In the genomic region with DNA sequence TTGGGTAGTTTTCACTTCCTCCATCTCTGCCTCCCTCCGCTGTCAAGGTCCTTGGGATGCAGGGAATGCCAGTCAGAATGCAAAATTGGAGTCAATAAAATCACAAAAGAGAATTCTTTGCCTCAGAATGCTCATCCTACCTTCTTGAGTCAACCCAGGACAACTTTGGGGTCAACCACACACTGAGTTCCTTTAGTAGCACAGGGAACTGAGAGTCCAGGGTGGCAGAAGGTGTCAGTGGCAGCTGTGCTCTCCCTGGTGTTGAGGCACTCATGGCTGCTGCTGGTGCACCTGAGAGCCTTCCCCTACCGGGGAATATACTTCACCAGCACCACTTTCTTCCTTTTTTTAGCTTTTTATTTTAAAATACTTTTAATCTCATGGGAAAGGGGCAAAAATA, we compare ENCODE assay signal across 23 cellular contexts. TPM values are rescaled to one million over a fixed set of nuclear protein-coding genes. Genes with fewer than 3 reads are reported as not detected.
DNase-seq lines count a peak whose midpoint lies in the region; ATAC-seq and TF ChIP-seq lines count a peak whose summit lies in the region.
"Had no signal": no experiment of that assay in that cellular context is flagged by ENCODE, and none has a peak within 500 bp of the region (broad histone marks: within the 10 kb centered on the region; RNA-seq: fewer than 3 reads in every experiment).

No MANE protein-coding gene starts in this region.

- no peaks in the 10 kb centered on the region for H3K79me2 ChIP-seq in Karpas-422 (ENCODE audit: low read length)

- POLR2A ChIA-PET in activated CD8-positive, alpha-beta T cell treated with anti-CD3 and anti-CD28 coated beads, Interleukin-2, amount 10 ng/mL, durations not matched to agents 7 days and 5 days (lab: Charles Lee), result no interaction called here

- H3K4me3 ChIP-seq in GM06990 (replicated peaks; ENCODE audit: low read depth, low read length) (no peak overlapping the region), Karpas-422 (ENCODE audit: low read length) (no peak overlapping the region)
- H3K4me3 ChIP-seq: right lobe of liver, thyroid gland had no signal

- no peaks in the 10 kb centered on the region for H4K20me1 ChIP-seq in Karpas-422 (ENCODE audit: insufficient read depth, low read depth, low read length)

- no peaks in the 10 kb centered on the region for H3K36me3 Mint-ChIP-seq in memory B cell
- no peaks in the 10 kb centered on the region for H3K36me3 Mint-ChIP-seq in stimulated activated effector memory CD8-positive, alpha-beta T cell treated with anti-CD3 and anti-CD28 coated beads, Interleukin-12 subunit alpha, Interleukin-12 subunit beta, amount 100 ng/mL, for 72 hours
- H3K36me3 Mint-ChIP-seq in activated CD8-positive, alpha-beta T cell treated with anti-CD3 and anti-CD28 coated beads, Interleukin-2, amount 10 ng/mL, durations not matched to agents 7 days and 5 days (ENCODE audit: low read depth), result no peaks in the 10 kb centered on the region
- H3K36me3 Mint-ChIP-seq: activated naive CD4-positive, alpha-beta T cell treated with anti-CD3 and anti-CD28 coated beads, Interleukin-2, amount 50 U/mL, for 72 hours; CD4-positive, alpha-beta memory T cell; WTC11 had no signal

- DNase-seq in GM06990 (ENCODE audit: extremely low read depth, insufficient read length), result peak; percentile 36
- DNase-seq in Karpas-422, result peak; percentile 52
- DNase-seq in memory B cell (ENCODE audit: low spot score in 2 of 2), result peak in 1 of 2 donors; percentile 32
- DNase-seq in stimulated activated effector memory CD8-positive, alpha-beta T cell treated with anti-CD3 and anti-CD28 coated beads, Interleukin-12 subunit alpha, Interleukin-12 subunit beta, amount 100 ng/mL, for 72 hours (ENCODE audit: low spot score in 2 of 2), result no peak
- no peak for DNase-seq in activated CD8-positive, alpha-beta T cell treated with anti-CD3 and anti-CD28 coated beads, Interleukin-2, amount 10 ng/mL, durations not matched to agents 7 days and 5 days
- DNase-seq in NCI-H2227 treated with DMSO at 0.1 percent for 48 hours (lab: John Stamatoyannopoulos, UW), result no peak
- DNase-seq: activated CD8-positive, alpha-beta T cell treated with anti-CD3 and anti-CD28 coated beads for 36 hours; activated T-cell treated with anti-CD3 and anti-CD28 coated beads, Interleukin-2, amount 50 U/mL, for 48 hours; CD4-positive, alpha-beta memory T cell; DMS53; effector CD4-positive, alpha-beta T cell; HFFc6; Kasumi-1; left lung; NCI-H1105; right lobe of liver; stimulated activated naive CD4-positive, alpha-beta T cell; thyroid gland had no signal

- CTCF ChIA-PET in activated CD8-positive, alpha-beta T cell treated with anti-CD3 and anti-CD28 coated beads, Interleukin-2, amount 10 ng/mL, durations not matched to agents 7 days and 5 days (lab: Charles Lee), result no interaction called here

- H3K4me1 ChIP-seq in Karpas-422 (ENCODE audit: low read length), result peaks cover 55% of the 10 kb centered on the region
- H3K4me1 ChIP-seq: right lobe of liver, thyroid gland had no signal

- H3K9me3 Mint-ChIP-seq in memory B cell, result no peaks in the 10 kb centered on the region
- H3K9me3 Mint-ChIP-seq in stimulated activated effector memory CD8-positive, alpha-beta T cell treated with anti-CD3 and anti-CD28 coated beads, Interleukin-12 subunit alpha, Interleukin-12 subunit beta, amount 100 ng/mL, for 72 hours, result no peaks in the 10 kb centered on the region
- no peaks in the 10 kb centered on the region for H3K9me3 Mint-ChIP-seq in activated CD8-positive, alpha-beta T cell treated with anti-CD3 and anti-CD28 coated beads, Interleukin-2, amount 10 ng/mL, durations not matched to agents 7 days and 5 days (ENCODE audit: insufficient read depth)
- H3K9me3 Mint-ChIP-seq: activated CD8-positive, alpha-beta T cell treated with anti-CD3 and anti-CD28 coated beads for 36 hours; activated naive CD4-positive, alpha-beta T cell treated with anti-CD3 and anti-CD28 coated beads, Interleukin-2, amount 50 U/mL, for 72 hours; CD4-positive, alpha-beta memory T cell; HFFc6; T-helper 2 cell treated with Interferon-gamma antibody and Interleukin-4, amounts not matched to agents 5 μg/mL and 100 μg/mL, for 36 hours; WTC11 had no signal

- peak overlapping the region; percentile 84 for H3K27ac Mint-ChIP-seq in memory B cell
- H3K27ac Mint-ChIP-seq in stimulated activated effector memory CD8-positive, alpha-beta T cell treated with anti-CD3 and anti-CD28 coated beads, Interleukin-12 subunit alpha, Interleukin-12 subunit beta, amount 100 ng/mL, for 72 hours, result no peak overlapping the region
- no peak overlapping the region for H3K27ac Mint-ChIP-seq in activated CD8-positive, alpha-beta T cell treated with anti-CD3 and anti-CD28 coated beads, Interleukin-2, amount 10 ng/mL, durations not matched to agents 7 days and 5 days
- H3K27ac Mint-ChIP-seq: activated CD8-positive, alpha-beta T cell treated with anti-CD3 and anti-CD28 coated beads for 36 hours; HFFc6; T-helper 2 cell treated with Interferon-gamma antibody and Interleukin-4, amounts not matched to agents 5 μg/mL and 100 μg/mL, for 36 hours; WTC11 had no signal

- TF ChIP-seq CTCF in GM06990 (IDR thresholded peaks at IDR 0.05; ENCODE audit: insufficient read depth, low read length, poor library complexity, severe bottlenecking), result no peak

- ATAC-seq in GM18909 (IDR thresholded peaks at IDR 0.05; ENCODE audit: poor library complexity, unreplicated experiment) (peak; percentile 50), memory B cell (ENCODE audit: low read depth) (peak; percentile 90), HG03095 (IDR thresholded peaks at IDR 0.05; ENCODE audit: unreplicated experiment) (no peak)
- no peak for ATAC-seq in stimulated activated effector memory CD8-positive, alpha-beta T cell treated with anti-CD3 and anti-CD28 coated beads, Interleukin-12 subunit alpha, Interleukin-12 subunit beta, amount 100 ng/mL, for 72 hours
- no peak for ATAC-seq in activated CD8-positive, alpha-beta T cell treated with anti-CD3 and anti-CD28 coated beads, Interleukin-2, amount 10 ng/mL, durations not matched to agents 7 days and 5 days
- ATAC-seq: activated CD8-positive, alpha-beta T cell treated with anti-CD3 and anti-CD28 coated beads for 36 hours; left lung; WTC11 had no signal

- no peak overlapping the region for H3K9ac ChIP-seq in Karpas-422 (ENCODE audit: low read length)

- H2AFZ ChIP-seq in Karpas-422 (ENCODE audit: low read length), result no peak overlapping the region

- no peaks in the 10 kb centered on the region for H3K27me3 Mint-ChIP-seq in memory B cell
- H3K27me3 Mint-ChIP-seq in activated CD8-positive, alpha-beta T cell treated with anti-CD3 and anti-CD28 coated beads, Interleukin-2, amount 10 ng/mL, durations not matched to agents 7 days and 5 days (ENCODE audit: low read depth), result no peaks in the 10 kb centered on the region
- H3K27me3 Mint-ChIP-seq: activated CD8-positive, alpha-beta T cell treated with anti-CD3 and anti-CD28 coated beads for 36 hours; CD4-positive, alpha-beta memory T cell had no signal

- H3K36me3 ChIP-seq in GM06990 (ENCODE audit: control insufficient read depth, insufficient read depth, low read length) (no peaks in the 10 kb centered on the region), Karpas-422 (ENCODE audit: insufficient read depth, low read length) (no peaks in the 10 kb centered on the region)
- H3K36me3 ChIP-seq: left lung, right lobe of liver, thyroid gland had no signal

- H3K4me2 ChIP-seq in Karpas-422 (ENCODE audit: low read depth, low read length, poor library complexity, severe bottlenecking), result no peak overlapping the region

- peaks cover 61% of the 10 kb centered on the region for H3K4me1 Mint-ChIP-seq in memory B cell
- peaks cover 7% of the 10 kb centered on the region for H3K4me1 Mint-ChIP-seq in stimulated activated effector memory CD8-positive, alpha-beta T cell treated with anti-CD3 and anti-CD28 coated beads, Interleukin-12 subunit alpha, Interleukin-12 subunit beta, amount 100 ng/mL, for 72 hours
- peaks cover 6% of the 10 kb centered on the region for H3K4me1 Mint-ChIP-seq in activated CD8-positive, alpha-beta T cell treated with anti-CD3 and anti-CD28 coated beads, Interleukin-2, amount 10 ng/mL, durations not matched to agents 7 days and 5 days (ENCODE audit: low read depth)

- H3K9me2 ChIP-seq in Karpas-422 (replicated peaks; ENCODE audit: insufficient read depth, low read length), result no peaks in the 10 kb centered on the region

- H3K4me3 Mint-ChIP-seq in memory B cell, result peak overlapping the region; percentile 30
- H3K4me3 Mint-ChIP-seq in stimulated activated effector memory CD8-positive, alpha-beta T cell treated with anti-CD3 and anti-CD28 coated beads, Interleukin-12 subunit alpha, Interleukin-12 subunit beta, amount 100 ng/mL, for 72 hours, result no peak overlapping the region
- H3K4me3 Mint-ChIP-seq in activated CD8-positive, alpha-beta T cell treated with anti-CD3 and anti-CD28 coated beads, Interleukin-2, amount 10 ng/mL, durations not matched to agents 7 days and 5 days, result no peak overlapping the region
- H3K4me3 Mint-ChIP-seq: activated CD8-positive, alpha-beta T cell treated with anti-CD3 and anti-CD28 coated beads for 36 hours; CD4-positive, alpha-beta memory T cell; HFFc6; T-helper 2 cell treated with Interferon-gamma antibody and Interleukin-4, amounts not matched to agents 5 μg/mL and 100 μg/mL, for 36 hours; WTC11 had no signal

- no peaks in the 10 kb centered on the region for H3K9me3 ChIP-seq in Karpas-422 (ENCODE audit: low read length)
- H3K9me3 ChIP-seq: left lung, right lobe of liver, thyroid gland had no signal

- H3K27me3 ChIP-seq in GM06990 (replicated peaks; ENCODE audit: control insufficient read depth, insufficient read depth, low read length) (no peaks in the 10 kb centered on the region; the same call in 1 of the 2 replicates), Karpas-422 (ENCODE audit: low read length) (no peaks in the 10 kb centered on the region)
- H3K27me3 ChIP-seq: right lobe of liver, thyroid gland had no signal

- peak overlapping the region; percentile 28; the same call in 1 of the 2 replicates for H3K27ac ChIP-seq in Karpas-422 (ENCODE audit: low read length)
- H3K27ac ChIP-seq: right lobe of liver had no signal

RNA-seq across cellular contexts. Expression of gene NOTCH4, which starts 0.8 kb away (rescaled TPM):
- 1.5 and 5.2 TPM in 2 replicates for total RNA-seq in Karpas-422 (2014; rRNA removed; shearing (Covaris generic); ENCODE audit: low replicate concordance)
- under 1 TPM; 0.44 to 0.55 TPM for total RNA-seq in activated CD8-positive, alpha-beta T cell treated with anti-CD3 and anti-CD28 coated beads, Interleukin-2, amount 10 ng/mL, durations not matched to agents 7 days and 5 days

RNA-seq across cellular contexts. Expression of gene GPSM3, which starts 32.3 kb away (rescaled TPM):
- total RNA-seq in Karpas-422 (2014; rRNA removed; shearing (Covaris generic); ENCODE audit: low replicate concordance), result 66.5 and 85.9 TPM in 2 replicates
- total RNA-seq in activated CD8-positive, alpha-beta T cell treated with anti-CD3 and anti-CD28 coated beads, Interleukin-2, amount 10 ng/mL, durations not matched to agents 7 days and 5 days, result 100 to 1,000 TPM; 216 to 223 TPM

RNA-seq across cellular contexts. Expression of gene PBX2, which starts 34.7 kb away (rescaled TPM):
- 51.7 and 84.0 TPM in 2 replicates for total RNA-seq in Karpas-422 (2014; rRNA removed; shearing (Covaris generic); ENCODE audit: low replicate concordance)
- total RNA-seq in activated CD8-positive, alpha-beta T cell treated with anti-CD3 and anti-CD28 coated beads, Interleukin-2, amount 10 ng/mL, durations not matched to agents 7 days and 5 days, result 10 to 100 TPM; 60.5 to 68.5 TPM

RNA-seq across cellular contexts. Expression of gene AGER, which starts 40.6 kb away (rescaled TPM):
- 9.0 and 9.2 TPM in 2 replicates for total RNA-seq in Karpas-422 (2014; rRNA removed; shearing (Covaris generic); ENCODE audit: low replicate concordance)
- total RNA-seq in activated CD8-positive, alpha-beta T cell treated with anti-CD3 and anti-CD28 coated beads, Interleukin-2, amount 10 ng/mL, durations not matched to agents 7 days and 5 days, result 10 to 100 TPM; 27.8 to 29.9 TPM

RNA-seq across cellular contexts. Expression of gene RNF5, which starts 46.5 kb away (rescaled TPM):
- total RNA-seq in Karpas-422 (2014; rRNA removed; shearing (Covaris generic); ENCODE audit: low replicate concordance), result 73.5 and 78.5 TPM in 2 replicates
- 10 to 100 TPM; 40.4 to 43.3 TPM for total RNA-seq in activated CD8-positive, alpha-beta T cell treated with anti-CD3 and anti-CD28 coated beads, Interleukin-2, amount 10 ng/mL, durations not matched to agents 7 days and 5 days

Comparison
In these comparisons a context has a peak if more than half of its experiments do, and no peak if none do; other contexts are left out.
1. DNase-seq: peak in GM06990 (single experiment) and Karpas-422 (single experiment); none in stimulated activated effector memory CD8-positive, alpha-beta T cell treated with anti-CD3 and anti-CD28 coated beads, Interleukin-12 subunit alpha, Interleukin-12 subunit beta, amount 100 ng/mL, for 72 hours (0 of 2), activated CD8-positive, alpha-beta T cell treated with anti-CD3 and anti-CD28 coated beads, Interleukin-2, amount 10 ng/mL, durations not matched to agents 7 days and 5 days (single experiment) and NCI-H2227 treated with DMSO at 0.1 percent for 48 hours (single experiment).
2. ATAC-seq: peak in GM18909 (single experiment) and memory B cell (single experiment); none in HG03095 (single experiment), stimulated activated effector memory CD8-positive, alpha-beta T cell treated with anti-CD3 and anti-CD28 coated beads, Interleukin-12 subunit alpha, Interleukin-12 subunit beta, amount 100 ng/mL, for 72 hours (single experiment) and activated CD8-positive, alpha-beta T cell treated with anti-CD3 and anti-CD28 coated beads, Interleukin-2, amount 10 ng/mL, durations not matched to agents 7 days and 5 days (single experiment).